In genomic region chr12:31749024-31749704, GRCh38 we compare ENCODE assay signal across 8 cellular contexts. TPM values are rescaled to one million over a fixed set of nuclear protein-coding genes. Genes with fewer than 3 reads are reported as not detected.
DNase-seq lines count a peak whose midpoint lies in the region; ATAC-seq, FAIRE-seq and TF ChIP-seq lines count a peak whose summit lies in the region.

No MANE protein-coding gene starts in this region.

- H3K27me3 Mint-ChIP-seq in natural killer cell treated with Interleukin-12 subunit alpha and Interleukin-12 subunit beta and Interleukin-15 and Interleukin-18, amount 100 ng/mL, for 72 hours, result no peaks in the 10 kb centered on the region

- H3K9me3 Mint-ChIP-seq in natural killer cell treated with Interleukin-12 subunit alpha and Interleukin-12 subunit beta and Interleukin-15 and Interleukin-18, amount 100 ng/mL, for 72 hours, result no peaks in the 10 kb centered on the region

- dilution Hi-C loops in endothelial cell of umbilical vein (cut with MboI; ENCODE audit: extremely low pct_ligation_motif_present, low sequenced_read_pairs), result no loop called here

- CTCF ChIA-PET in endothelial cell of umbilical vein (lab: Charles Lee), result interaction anchor here (0.9 to 1.4 kb wide), 6 partner anchors 16 to 237 kb away, joined by 3 to 12 read pairs (median 4); partner anchors contain the start of gene AMN1

- H3K4me1 ChIP-seq in endothelial cell of umbilical vein (ENCODE audit: control insufficient read depth, extremely low read depth, insufficient read depth, low read length) (peaks cover 42% of the 10 kb centered on the region), uterus (no peaks in the 10 kb centered on the region)

- peaks cover 8% of the 10 kb centered on the region for H3K36me3 Mint-ChIP-seq in natural killer cell treated with Interleukin-12 subunit alpha and Interleukin-12 subunit beta and Interleukin-15 and Interleukin-18, amount 100 ng/mL, for 72 hours

- H3K27ac ChIP-seq in endothelial cell of umbilical vein (ENCODE audit: insufficient read depth, low read depth, low read length) (peak overlapping the region; percentile 93), uterus (peak overlapping the region; percentile 42 to 53)

- H3K27ac Mint-ChIP-seq in natural killer cell treated with Interleukin-12 subunit alpha and Interleukin-12 subunit beta and Interleukin-15 and Interleukin-18, amount 100 ng/mL, for 72 hours, result peak overlapping the region; percentile 80 to 85

- peak overlapping the region; percentile 60 for H3K9ac ChIP-seq in endothelial cell of umbilical vein (replicated peaks; ENCODE audit: extremely low read depth, insufficient read depth, low read length)

- no peaks in the 10 kb centered on the region for H3K27me3 ChIP-seq in endothelial cell of umbilical vein (ENCODE audit: control insufficient read depth in 2 of 2, insufficient read depth in 2 of 2, low read length in 2 of 2)
- H3K27me3 ChIP-seq in uterus, result no peaks in the 10 kb centered on the region

- peak overlapping the region; percentile 58 for H2AFZ ChIP-seq in endothelial cell of umbilical vein (ENCODE audit: low read depth, low read length)

- H3K4me3 ChIP-seq in endothelial cell of umbilical vein (replicated peaks in 1 of 3; ENCODE audit: insufficient read depth in 1 of 3, low read depth in 1 of 3, low read length in 3 of 3) (no peak overlapping the region), uterus (no peak overlapping the region)

- BruUV-seq in endothelial cell of umbilical vein (replicated peaks; lab: Mats Ljungman, UMichigan), result TSS peak; percentile 32

- H3K4me2 ChIP-seq in endothelial cell of umbilical vein (ENCODE audit: insufficient read depth, low read length), result peak overlapping the region; percentile 74

- no peaks in the 10 kb centered on the region for H3K36me3 ChIP-seq in endothelial cell of umbilical vein (ENCODE audit: control insufficient read depth in 2 of 2, extremely low read depth in 1 of 2, insufficient read depth in 2 of 2, low read length in 2 of 2)
- no peaks in the 10 kb centered on the region for H3K36me3 ChIP-seq in uterus

- peak overlapping the region; percentile 74 for H3K4me3 Mint-ChIP-seq in natural killer cell treated with Interleukin-12 subunit alpha and Interleukin-12 subunit beta and Interleukin-15 and Interleukin-18, amount 100 ng/mL, for 72 hours

- POLR2A ChIA-PET in endothelial cell of umbilical vein (lab: Charles Lee), result interaction anchor here (0.6 to 1.7 kb wide), 4 partner anchors 17 to 651 kb away, joined by 3 to 13 read pairs (median 6); partner anchors contain the start of gene AMN1

- no peaks in the 10 kb centered on the region for H3K9me1 ChIP-seq in endothelial cell of umbilical vein (replicated peaks; ENCODE audit: control insufficient read depth, extremely low read depth, insufficient read depth, low read length)

- peaks cover 45 to 50% of the 10 kb centered on the region in 2 donors for H3K4me1 Mint-ChIP-seq in natural killer cell treated with Interleukin-12 subunit alpha and Interleukin-12 subunit beta and Interleukin-15 and Interleukin-18, amount 100 ng/mL, for 72 hours (ENCODE audit: low read depth in 2 of 2)

- peak; percentile 76 for DNase-seq in AG08396 (ENCODE audit: low spot score)
- DNase-seq in NCI-H2107 treated with DMSO at 0.1 percent for 48 hours (lab: John Stamatoyannopoulos, UW; ENCODE audit: unreplicated experiment), result peak; percentile 100
- DNase-seq in activated CD4-positive, CD25-positive, alpha-beta regulatory T cell treated with anti-CD3 and anti-CD28 coated beads, Interleukin-2, amount 50 U/mL, for 72 hours, result peak; percentile 64
- DNase-seq in endothelial cell of umbilical vein (ENCODE audit: low read depth, low spot score), result peak; percentile 98
- DNase-seq in natural killer cell treated with Interleukin-12 subunit alpha and Interleukin-12 subunit beta and Interleukin-15 and Interleukin-18, amount 100 ng/mL, for 72 hours (ENCODE audit: low spot score), result peak; percentile 91
- DNase-seq in uterus, result peak; percentile 30 to 79

- TF ChIP-seq POLR2A in endothelial cell of umbilical vein (IDR thresholded peaks at IDR 0.05; ENCODE audit: low read depth, low read length) (peak; percentile 33), uterus (IDR thresholded peaks at IDR 0.05) (no peak)

- H4K20me1 ChIP-seq in endothelial cell of umbilical vein (replicated peaks; ENCODE audit: control insufficient read depth, extremely low read depth, insufficient read depth, low read length), result no peaks in the 10 kb centered on the region

- no peaks in the 10 kb centered on the region for H3K79me2 ChIP-seq in endothelial cell of umbilical vein (ENCODE audit: control insufficient read depth, insufficient read depth, low read length)

- intact Hi-C loops in endothelial cell of umbilical vein (cut with micrococcal nuclease), result loop anchor here (1.0 to 5.0 kb wide), 5 partner anchors 17 to 210 kb away; partner anchors contain the start of gene RESF1
- intact Hi-C loops in uterus (cut with DNase I; ENCODE audit: low total_unique reads), result no loop called here

- H3K9me3 ChIP-seq in endothelial cell of umbilical vein (replicated peaks; ENCODE audit: control insufficient read depth, insufficient read depth, low read length) (no peaks in the 10 kb centered on the region), uterus (no peaks in the 10 kb centered on the region)

- TF ChIP-seq CTCF in endothelial cell of umbilical vein (IDR thresholded peaks at IDR 0.05; ENCODE audit: extremely low read depth in 1 of 2, insufficient read depth in 1 of 2, low read depth in 1 of 2, low read length in 2 of 2), result no peak
- TF ChIP-seq CTCF in uterus (IDR thresholded peaks at IDR 0.05), result no peak

- FAIRE-seq in endothelial cell of umbilical vein (lab: Jason Lieb, UNC), result peak; percentile 94

- ATAC-seq in GM19023 (IDR thresholded peaks at IDR 0.05; ENCODE audit: unreplicated experiment) (peak; percentile 86), HG03108 (IDR thresholded peaks at IDR 0.05; ENCODE audit: unreplicated experiment) (peak; percentile 78)
- peak; percentile 98 for ATAC-seq in natural killer cell treated with Interleukin-12 subunit alpha and Interleukin-12 subunit beta and Interleukin-15 and Interleukin-18, amount 100 ng/mL, for 72 hours

TF ChIP-seq in endothelial cell of umbilical vein, 7 proteins besides CTCF, POLR2A, EP300 and RAD21:
- no peak for TF ChIP-seq MYC (IDR thresholded peaks at IDR 0.05; ENCODE audit: low read depth, low read length)
- TF ChIP-seq JUN (IDR thresholded peaks at IDR 0.05; ENCODE audit: borderline replicate concordance, insufficient read depth, insufficient read length, low read depth), result peak; percentile 99
- TF ChIP-seq EZH2 (IDR thresholded peaks at IDR 0.05; ENCODE audit: borderline replicate concordance, low read depth, low read length, severe bottlenecking), result no peak
- peak; percentile 98 for TF ChIP-seq FOS (IDR thresholded peaks at IDR 0.05; ENCODE audit: borderline replicate concordance, insufficient read depth, low read length)
- peak; percentile 96 for TF ChIP-seq GATA2 (IDR thresholded peaks at IDR 0.05; ENCODE audit: insufficient read depth, insufficient read length, low read depth, low read length)
- TF ChIP-seq, protein P1, sequence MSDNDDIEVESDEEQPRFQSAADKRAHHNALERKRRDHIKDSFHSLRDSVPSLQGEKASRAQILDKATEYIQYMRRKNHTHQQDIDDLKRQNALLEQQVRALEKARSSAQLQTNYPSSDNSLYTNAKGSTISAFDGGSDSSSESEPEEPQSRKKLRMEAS (IDR thresholded peaks at IDR 0.05; ENCODE audit: insufficient read depth, insufficient read length), result no peak
- peak; percentile 71 for TF ChIP-seq POLR2AphosphoS5 (IDR thresholded peaks at IDR 0.05; ENCODE audit: insufficient read depth, low read depth, low read length)

RNA-seq across cellular contexts. Expression of gene AMN1, which starts 20.3 kb away (rescaled TPM):
- total RNA-seq in endothelial cell of umbilical vein (8.5 and 11.8 TPM in 2 replicates), uterus (10 to 100 TPM in 3 of 4 donors, 1 to 10 TPM in 1; 1.3 to 25.6 (median 16.0) TPM)
- polyA plus RNA-seq in endothelial cell of umbilical vein, result 11.3 and 18.0 TPM in 2 replicates
- 14.6 and 15.9 TPM in 2 replicates for polyA plus RNA-seq in endothelial cell of umbilical vein (2011; cell fraction: cytosol; rRNA removed)
- 11.1 and 15.5 TPM in 2 replicates for polyA plus RNA-seq in endothelial cell of umbilical vein (2011; cell fraction: nucleus; rRNA removed)
- 10.9 and 17.3 TPM in 2 replicates for polyA plus RNA-seq in endothelial cell of umbilical vein (2012)
- 10.0 and 12.7 TPM in 2 replicates for polyA minus RNA-seq in endothelial cell of umbilical vein
- 2.6 TPM for polyA minus RNA-seq in endothelial cell of umbilical vein (2011; cell fraction: cytosol; rRNA and poly(A)+ RNA removed)
- polyA minus RNA-seq in endothelial cell of umbilical vein (2011; cell fraction: nucleus; rRNA and poly(A)+ RNA removed), result 5.9 and 9.0 TPM in 2 replicates
- 1 to 10 TPM; 2.9 to 3.6 TPM for total RNA-seq in natural killer cell treated with Interleukin-12 subunit alpha and Interleukin-12 subunit beta and Interleukin-15 and Interleukin-18, amount 100 ng/mL, for 72 hours
